Comparison of ENCODE assay signal across 36 cellular contexts in genomic region chr1:184088037-184088436, GRCh38. TPM values are rescaled to one million over a fixed set of nuclear protein-coding genes. Genes with fewer than 3 reads are reported as not detected.
"Had no signal": no experiment of that assay in that cellular context is flagged by ENCODE, and none has a peak within 500 bp of the region (broad histone marks: within the 10 kb centered on the region; RNA-seq: fewer than 3 reads in every experiment).

No MANE protein-coding gene starts in this region.

- H3K4me1 Mint-ChIP-seq: activated CD4-positive, alpha-beta T cell treated with anti-CD3 and anti-CD28 coated beads for 36 hours; activated CD4-positive, alpha-beta T cell treated with anti-CD3 and anti-CD28 coated beads, Interleukin-2, amount 10 ng/mL, durations not matched to agents 24 days and 14 days; activated CD8-positive, alpha-beta memory T cell treated with anti-CD3 and anti-CD28 coated beads, Interleukin-2, amount 10 ng/mL, durations not matched to agents 7 days and 5 days; activated naive CD4-positive, alpha-beta T cell treated with anti-CD3 and anti-CD28 coated beads, Interleukin-2, amount 50 U/mL, for 24 hours; activated naive CD8-positive, alpha-beta T cell treated with anti-CD3 and anti-CD28 coated beads for 36 hours; activated naive CD8-positive, alpha-beta T cell treated with anti-CD3 and anti-CD28 coated beads, Interleukin-2, amount 50 U/mL, for 24 hours had no signal

- H3K27me3 Mint-ChIP-seq: activated CD4-positive, alpha-beta memory T cell treated with anti-CD3 and anti-CD28 coated beads for 36 hours; activated CD4-positive, alpha-beta T cell treated with anti-CD3 and anti-CD28 coated beads for 36 hours; activated CD4-positive, alpha-beta T cell treated with anti-CD3 and anti-CD28 coated beads, Interleukin-2, amount 10 ng/mL, durations not matched to agents 24 days and 14 days; activated CD8-positive, alpha-beta memory T cell treated with anti-CD3 and anti-CD28 coated beads, Interleukin-2, amount 10 ng/mL, durations not matched to agents 7 days and 5 days; activated naive CD4-positive, alpha-beta T cell treated with anti-CD3 and anti-CD28 coated beads, Interleukin-2, amount 50 U/mL, for 24 hours; activated naive CD8-positive, alpha-beta T cell treated with anti-CD3 and anti-CD28 coated beads for 36 hours; activated naive CD8-positive, alpha-beta T cell treated with anti-CD3 and anti-CD28 coated beads, Interleukin-2, amount 50 U/mL, for 24 hours; effector memory CD8-positive, alpha-beta T cell; T-helper 17 cell had no signal

- DNase-seq: activated CD4-positive, alpha-beta memory T cell treated with anti-CD3 and anti-CD28 coated beads for 36 hours; activated CD4-positive, alpha-beta T cell treated with anti-CD3 and anti-CD28 coated beads for 36 hours; activated CD4-positive, alpha-beta T cell treated with anti-CD3 and anti-CD28 coated beads, Interleukin-2, amount 10 ng/mL, durations not matched to agents 24 days and 14 days; activated CD4-positive, CD25-positive, alpha-beta regulatory T cell; activated CD4-positive, CD25-positive, alpha-beta regulatory T cell treated with anti-CD3 and anti-CD28 coated beads, Interleukin-2, amount 50 U/mL, for 72 hours; activated CD8-positive, alpha-beta memory T cell treated with anti-CD3 and anti-CD28 coated beads, Interleukin-2, amount 10 ng/mL, durations not matched to agents 7 days and 5 days; activated CD8-positive, alpha-beta memory T cell treated with anti-CD3 and anti-CD28 coated beads, Interleukin-2, amount 50 U/mL, for 4 hours; activated CD8-positive, alpha-beta T cell treated with anti-CD3 and anti-CD28 coated beads, Interleukin-2, amount 10 ng/mL, durations not matched to agents 7 days and 5 days; activated effector memory CD4-positive, alpha-beta T cell treated with anti-CD3 and anti-CD28 coated beads, Interleukin-2, amount 50 U/mL, for 16 hours; activated naive CD4-positive, alpha-beta T cell treated with anti-CD3 and anti-CD28 coated beads for 36 hours; activated naive CD8-positive, alpha-beta T cell treated with anti-CD3 and anti-CD28 coated beads for 36 hours; activated naive CD8-positive, alpha-beta T cell treated with anti-CD3 and anti-CD28 coated beads, Interleukin-2, amount 50 U/mL, for 24 hours; activated T-cell treated with anti-CD3 and anti-CD28 coated beads, Interleukin-2, amount 50 U/mL, for 1 hour; activated T-cell treated with anti-CD3 and anti-CD28 coated beads, Interleukin-2, amount 50 U/mL, for 48 hours; adrenal gland; amygdala; aorta; body of pancreas; caudate nucleus; cortex of kidney; dermis blood vessel endothelial cell; effector CD4-positive, alpha-beta T cell; effector memory CD8-positive, alpha-beta T cell; erythroblast; foreskin keratinocyte; gastrocnemius medialis; glutamatergic neuron; T-helper 1 cell; T-helper 17 cell; T1000; WERI-Rb-1 had no signal

- H3K36me3 ChIP-seq: adrenal gland, esophagus muscularis mucosa, gastrocnemius medialis, WERI-Rb-1 had no signal

- H3K4me3 ChIP-seq: adrenal gland, body of pancreas, esophagus muscularis mucosa, gastrocnemius medialis had no signal

- ATAC-seq: activated CD4-positive, alpha-beta T cell treated with anti-CD3 and anti-CD28 coated beads for 36 hours; activated CD8-positive, alpha-beta memory T cell treated with anti-CD3 and anti-CD28 coated beads, Interleukin-2, amount 10 ng/mL, durations not matched to agents 7 days and 5 days; activated CD8-positive, alpha-beta T cell treated with anti-CD3 and anti-CD28 coated beads, Interleukin-2, amount 10 ng/mL, durations not matched to agents 7 days and 5 days; activated naive CD8-positive, alpha-beta T cell treated with anti-CD3 and anti-CD28 coated beads, Interleukin-2, amount 50 U/mL, for 24 hours; body of pancreas; effector memory CD8-positive, alpha-beta T cell; foreskin keratinocyte; gastrocnemius medialis; T-helper 17 cell had no signal

- H3K4me3 Mint-ChIP-seq: activated CD4-positive, alpha-beta memory T cell treated with anti-CD3 and anti-CD28 coated beads for 36 hours; activated CD4-positive, alpha-beta T cell treated with anti-CD3 and anti-CD28 coated beads for 36 hours; activated CD4-positive, alpha-beta T cell treated with anti-CD3 and anti-CD28 coated beads, Interleukin-2, amount 10 ng/mL, durations not matched to agents 24 days and 14 days; activated CD8-positive, alpha-beta memory T cell treated with anti-CD3 and anti-CD28 coated beads, Interleukin-2, amount 10 ng/mL, durations not matched to agents 7 days and 5 days; activated CD8-positive, alpha-beta T cell treated with anti-CD3 and anti-CD28 coated beads, Interleukin-2, amount 10 ng/mL, durations not matched to agents 7 days and 5 days; activated naive CD4-positive, alpha-beta T cell treated with anti-CD3 and anti-CD28 coated beads for 36 hours; activated naive CD4-positive, alpha-beta T cell treated with anti-CD3 and anti-CD28 coated beads, Interleukin-2, amount 50 U/mL, for 24 hours; activated naive CD8-positive, alpha-beta T cell treated with anti-CD3 and anti-CD28 coated beads for 36 hours; activated naive CD8-positive, alpha-beta T cell treated with anti-CD3 and anti-CD28 coated beads, Interleukin-2, amount 50 U/mL, for 24 hours; activated T-helper 1 cell treated with anti-CD3 and anti-CD28 coated beads, Interleukin-12 subunit alpha, Interleukin-12 subunit beta, Interleukin-2, Interleukin-4 antibody, amounts not matched to agents 30 ng/mL and 10 ng/mL and 1 ng/mL, durations not matched to agents 14 hours and 24 hours and 36 hours; effector memory CD8-positive, alpha-beta T cell; T-helper 17 cell; T-helper 2 cell treated with Interferon-gamma antibody and Interleukin-4, amounts not matched to agents 5 μg/mL and 100 μg/mL, for 36 hours had no signal

- H3K27me3 ChIP-seq: adrenal gland, body of pancreas, esophagus muscularis mucosa, foreskin keratinocyte, gastrocnemius medialis had no signal

- H3K27ac Mint-ChIP-seq: activated CD4-positive, alpha-beta memory T cell treated with anti-CD3 and anti-CD28 coated beads for 36 hours; activated CD4-positive, alpha-beta T cell treated with anti-CD3 and anti-CD28 coated beads for 36 hours; activated CD4-positive, alpha-beta T cell treated with anti-CD3 and anti-CD28 coated beads, Interleukin-2, amount 10 ng/mL, durations not matched to agents 24 days and 14 days; activated CD8-positive, alpha-beta memory T cell treated with anti-CD3 and anti-CD28 coated beads, Interleukin-2, amount 10 ng/mL, durations not matched to agents 7 days and 5 days; activated CD8-positive, alpha-beta T cell treated with anti-CD3 and anti-CD28 coated beads, Interleukin-2, amount 10 ng/mL, durations not matched to agents 7 days and 5 days; activated naive CD4-positive, alpha-beta T cell treated with anti-CD3 and anti-CD28 coated beads for 36 hours; activated naive CD4-positive, alpha-beta T cell treated with anti-CD3 and anti-CD28 coated beads, Interleukin-2, amount 50 U/mL, for 24 hours; activated naive CD8-positive, alpha-beta T cell treated with anti-CD3 and anti-CD28 coated beads for 36 hours; activated naive CD8-positive, alpha-beta T cell treated with anti-CD3 and anti-CD28 coated beads, Interleukin-2, amount 50 U/mL, for 24 hours; activated T-helper 1 cell treated with anti-CD3 and anti-CD28 coated beads, Interleukin-12 subunit alpha, Interleukin-12 subunit beta, Interleukin-2, Interleukin-4 antibody, amounts not matched to agents 30 ng/mL and 10 ng/mL and 1 ng/mL, durations not matched to agents 14 hours and 24 hours and 36 hours; activated T-helper 2 cell treated with anti-CD3 and anti-CD28 coated beads, Interferon-gamma antibody, Interleukin-2, Interleukin-4, amounts not matched to agents 10 μg/mL and 5 μg/mL and 100 μg/mL, durations not matched to agents 14 hours and 24 hours and 36 hours; effector memory CD8-positive, alpha-beta T cell; T-helper 17 cell; T-helper 2 cell treated with Interferon-gamma antibody and Interleukin-4, amounts not matched to agents 5 μg/mL and 100 μg/mL, for 36 hours had no signal

- H3K9me3 ChIP-seq: adrenal gland, body of pancreas, esophagus muscularis mucosa, gastrocnemius medialis had no signal

- H3K9me3 Mint-ChIP-seq: activated CD4-positive, alpha-beta memory T cell treated with anti-CD3 and anti-CD28 coated beads for 36 hours; activated CD4-positive, alpha-beta T cell treated with anti-CD3 and anti-CD28 coated beads, Interleukin-2, amount 10 ng/mL, durations not matched to agents 24 days and 14 days; activated naive CD4-positive, alpha-beta T cell treated with anti-CD3 and anti-CD28 coated beads for 36 hours; activated naive CD4-positive, alpha-beta T cell treated with anti-CD3 and anti-CD28 coated beads, Interleukin-2, amount 50 U/mL, for 24 hours; activated naive CD8-positive, alpha-beta T cell treated with anti-CD3 and anti-CD28 coated beads for 36 hours; activated naive CD8-positive, alpha-beta T cell treated with anti-CD3 and anti-CD28 coated beads, Interleukin-2, amount 50 U/mL, for 24 hours; activated T-helper 2 cell treated with anti-CD3 and anti-CD28 coated beads, Interferon-gamma antibody, Interleukin-2, Interleukin-4, amounts not matched to agents 10 μg/mL and 5 μg/mL and 100 μg/mL, durations not matched to agents 14 hours and 24 hours and 36 hours; effector memory CD8-positive, alpha-beta T cell; T-helper 2 cell treated with Interferon-gamma antibody and Interleukin-4, amounts not matched to agents 5 μg/mL and 100 μg/mL, for 36 hours had no signal

- H3K27ac ChIP-seq: adrenal gland, body of pancreas, esophagus muscularis mucosa, foreskin keratinocyte, gastrocnemius medialis, WERI-Rb-1 had no signal

- H3K4me1 ChIP-seq: adrenal gland, body of pancreas, esophagus muscularis mucosa, foreskin keratinocyte had no signal

RNA-seq across cellular contexts. Expression of gene COLGALT2, which starts 50.5 kb away (rescaled TPM):
- total RNA-seq: dermis blood vessel endothelial cell had no signal
